16 cellular contexts compared by ENCODE assay signal in genomic region chr1:199311478-199312242, GRCh38.
"Had no signal": no experiment of that assay in that cellular context is flagged by ENCODE, and none has a peak within 500 bp of the region (broad histone marks: within the 10 kb centered on the region; RNA-seq: fewer than 3 reads in every experiment).

No MANE protein-coding gene starts in this region.

- H3K4me1 Mint-ChIP-seq: activated naive CD4-positive, alpha-beta T cell treated with anti-CD3 and anti-CD28 coated beads, Interleukin-2, amount 10 ng/mL, durations not matched to agents 7 days and 5 days had no signal

- DNase-seq: activated CD4-positive, alpha-beta T cell treated with anti-CD3 and anti-CD28 coated beads for 4 hours; activated CD8-positive, alpha-beta T cell treated with anti-CD3 and anti-CD28 coated beads, Interleukin-2, amount 10 ng/mL, durations not matched to agents 7 days and 5 days; activated naive CD4-positive, alpha-beta T cell treated with anti-CD3 and anti-CD28 coated beads, Interleukin-2, amount 10 ng/mL, durations not matched to agents 7 days and 5 days; islet precursor cell; mammary epithelial cell; stimulated activated CD4-positive, alpha-beta T cell treated with anti-CD3 and anti-CD28 coated beads, Interleukin-15, amount 100 ng/mL, for 24 hours; stimulated activated CD4-positive, alpha-beta T cell treated with anti-CD3 and anti-CD28 coated beads, Interleukin-4, amount 100 ng/mL, for 4 hours; stimulated activated naive CD8-positive, alpha-beta T cell treated with anti-CD3 and anti-CD28 coated beads, Interleukin-15, amount 100 ng/mL, for 72 hours; T-cell; testis; WERI-Rb-1 had no signal

- H3K4me3 Mint-ChIP-seq: activated CD8-positive, alpha-beta T cell treated with anti-CD3 and anti-CD28 coated beads, Interleukin-2, amount 10 ng/mL, durations not matched to agents 7 days and 5 days; activated naive CD4-positive, alpha-beta T cell treated with anti-CD3 and anti-CD28 coated beads, Interleukin-2, amount 10 ng/mL, durations not matched to agents 7 days and 5 days; central memory CD8-positive, alpha-beta T cell; natural killer cell treated with Interleukin-12 subunit alpha and Interleukin-12 subunit beta and Interleukin-15 and Interleukin-18, amount 100 ng/mL, for 72 hours; stimulated activated naive CD8-positive, alpha-beta T cell treated with anti-CD3 and anti-CD28 coated beads, Interleukin-15, amount 100 ng/mL, for 72 hours; T-cell had no signal

- H3K4me3 ChIP-seq: testis had no signal

- H3K27me3 Mint-ChIP-seq: activated naive CD4-positive, alpha-beta T cell treated with anti-CD3 and anti-CD28 coated beads, Interleukin-2, amount 10 ng/mL, durations not matched to agents 7 days and 5 days; stimulated activated naive CD8-positive, alpha-beta T cell treated with anti-CD3 and anti-CD28 coated beads, Interleukin-15, amount 100 ng/mL, for 72 hours had no signal

- H3K27ac Mint-ChIP-seq: activated CD8-positive, alpha-beta T cell treated with anti-CD3 and anti-CD28 coated beads, Interleukin-2, amount 10 ng/mL, durations not matched to agents 7 days and 5 days; activated naive CD4-positive, alpha-beta T cell treated with anti-CD3 and anti-CD28 coated beads, Interleukin-2, amount 10 ng/mL, durations not matched to agents 7 days and 5 days; activated T-helper 2 cell treated with anti-CD3 and anti-CD28 coated beads, Interferon-gamma antibody, Interleukin-2, Interleukin-4, amounts not matched to agents 10 μg/mL and 5 μg/mL and 100 μg/mL, durations not matched to agents 14 hours and 24 hours and 36 hours; natural killer cell treated with Interleukin-12 subunit alpha and Interleukin-12 subunit beta and Interleukin-15 and Interleukin-18, amount 100 ng/mL, for 72 hours; stimulated activated naive CD8-positive, alpha-beta T cell treated with anti-CD3 and anti-CD28 coated beads, Interleukin-15, amount 100 ng/mL, for 72 hours; T-cell had no signal

- H3K9me3 Mint-ChIP-seq: activated naive CD4-positive, alpha-beta T cell treated with anti-CD3 and anti-CD28 coated beads, Interleukin-2, amount 10 ng/mL, durations not matched to agents 7 days and 5 days; activated T-helper 2 cell treated with anti-CD3 and anti-CD28 coated beads, Interferon-gamma antibody, Interleukin-2, Interleukin-4, amounts not matched to agents 10 μg/mL and 5 μg/mL and 100 μg/mL, durations not matched to agents 14 hours and 24 hours and 36 hours; brain; central memory CD8-positive, alpha-beta T cell; natural killer cell treated with Interleukin-12 subunit alpha and Interleukin-12 subunit beta and Interleukin-15 and Interleukin-18, amount 100 ng/mL, for 72 hours; stimulated activated naive CD8-positive, alpha-beta T cell treated with anti-CD3 and anti-CD28 coated beads, Interleukin-15, amount 100 ng/mL, for 72 hours; T-cell had no signal

- H3K9me3 ChIP-seq: testis had no signal

- H3K36me3 ChIP-seq: WERI-Rb-1 had no signal

- H3K4me1 ChIP-seq: testis had no signal

- ATAC-seq: activated CD8-positive, alpha-beta T cell treated with anti-CD3 and anti-CD28 coated beads, Interleukin-2, amount 10 ng/mL, durations not matched to agents 7 days and 5 days; left lobe of liver; natural killer cell treated with Interleukin-12 subunit alpha and Interleukin-12 subunit beta and Interleukin-15 and Interleukin-18, amount 100 ng/mL, for 72 hours; stimulated activated naive CD8-positive, alpha-beta T cell treated with anti-CD3 and anti-CD28 coated beads, Interleukin-15, amount 100 ng/mL, for 72 hours; T-cell had no signal

- H3K27me3 ChIP-seq: testis had no signal

- H3K27ac ChIP-seq: testis, WERI-Rb-1 had no signal

- H3K36me3 Mint-ChIP-seq: activated naive CD4-positive, alpha-beta T cell treated with anti-CD3 and anti-CD28 coated beads, Interleukin-2, amount 10 ng/mL, durations not matched to agents 7 days and 5 days; brain; natural killer cell treated with Interleukin-12 subunit alpha and Interleukin-12 subunit beta and Interleukin-15 and Interleukin-18, amount 100 ng/mL, for 72 hours; T-cell had no signal
